8 cellular contexts compared by ENCODE assay signal in the genomic region with DNA sequence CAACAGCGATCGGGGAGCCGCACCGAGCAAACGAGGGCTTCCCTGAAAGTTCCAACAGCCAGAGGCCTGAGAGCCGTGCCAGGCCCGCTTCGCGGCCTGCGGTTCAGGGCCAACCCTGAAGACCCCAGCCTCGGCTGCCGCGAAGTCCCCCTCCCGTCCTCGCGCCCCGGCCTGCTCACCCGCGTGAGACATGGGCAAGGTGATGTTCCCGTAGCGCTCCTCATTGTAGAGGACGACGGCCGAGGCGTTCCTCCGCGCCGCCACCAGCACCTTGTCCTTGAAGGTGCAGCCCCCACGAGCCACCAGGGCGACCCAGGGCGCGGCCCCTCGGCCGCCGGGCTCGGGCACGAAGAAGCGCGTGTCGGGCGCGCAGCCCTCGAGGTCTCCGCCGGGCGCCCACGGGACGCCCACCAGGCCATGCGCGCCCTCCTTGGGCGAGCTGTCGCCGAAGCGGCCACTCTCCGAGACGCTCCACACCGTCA.
A peak's percentile ranks its signal among the peaks of the same experiment; 100 is the strongest.
DNase-seq lines count a peak whose midpoint lies in the region; ATAC-seq and TF ChIP-seq lines count a peak whose summit lies in the region.

No MANE protein-coding gene starts in this region.

- H3K4me1 ChIP-seq in BLaER1: peaks cover 52% of the 10 kb centered on the region
- peaks cover 78 to 80% of the 10 kb centered on the region in 2 experiments for H3K4me1 ChIP-seq in neutrophil (ENCODE audit: control insufficient read depth in 1 of 2, insufficient read depth in 1 of 2, low read depth in 1 of 2, low read length in 1 of 2)

- H3K27me3 ChIP-seq in BLaER1: no peaks in the 10 kb centered on the region
- no peaks in the 10 kb centered on the region for H3K27me3 ChIP-seq in HL-60 (ENCODE audit: insufficient read depth, poor library complexity, severe bottlenecking)
- H3K27me3 ChIP-seq in neutrophil: no peaks in the 10 kb centered on the region

- peaks cover 28% of the 10 kb centered on the region for H3K36me3 ChIP-seq in BLaER1
- H3K36me3 ChIP-seq in neutrophil: peaks cover 34% of the 10 kb centered on the region

- peak overlapping the region; percentile 98 for H3K9ac ChIP-seq in BLaER1

- peaks cover 49% of the 10 kb centered on the region for H4K20me1 ChIP-seq in BLaER1

- peak overlapping the region; percentile 98 for H3K4me2 ChIP-seq in BLaER1

- H3K27ac ChIP-seq in BLaER1: peak overlapping the region; percentile 98
- peak overlapping the region; percentile 72 for H3K27ac ChIP-seq in HL-60 (replicated peaks)
- H3K27ac ChIP-seq in neutrophil: peak overlapping the region; percentile 100

- TF ChIP-seq CTCF in HL-60 (IDR thresholded peaks at IDR 0.05; ENCODE audit: insufficient read depth, low read length) (no peak), fibroblast of pulmonary artery (IDR thresholded peaks at IDR 0.05; ENCODE audit: low read length, missing control alignments) (no peak), neutrophil (IDR thresholded peaks at IDR 0.05) (no peak)

- H3K4me3 ChIP-seq in BLaER1 (peak overlapping the region; percentile 97), HL-60 (replicated peaks; ENCODE audit: insufficient read depth, low read length) (peak overlapping the region; percentile 59), fibroblast of pulmonary artery (replicated peaks; ENCODE audit: low read depth, low read length) (peak overlapping the region; percentile 87), neutrophil (ENCODE audit: low read depth in 1 of 2, low read length in 1 of 2) (peak overlapping the region; percentile 99 to 100)

- no peaks in the 10 kb centered on the region for H3K9me3 ChIP-seq in BLaER1
- no peaks in the 10 kb centered on the region for H3K9me3 ChIP-seq in neutrophil

- ATAC-seq in GM19455 (IDR thresholded peaks at IDR 0.05; ENCODE audit: unreplicated experiment): peak; percentile 10

- peak in 1 of 2 experiments; percentile 28 for DNase-seq in HL-60 (ENCODE audit: low read depth in 1 of 2, low spot score in 1 of 2)
- peak; percentile 39 for DNase-seq in activated CD8-positive, alpha-beta memory T cell treated with anti-CD3 and anti-CD28 coated beads, Interleukin-2, amount 50 U/mL, for 4 hours
- peak; percentile 14 for DNase-seq in fibroblast of pulmonary artery (ENCODE audit: low read depth)
- no peak for DNase-seq in NCI-H345 (lab: John Stamatoyannopoulos, UW)
- no peak for DNase-seq in SHP77 (lab: John Stamatoyannopoulos, UW)

Comparison
In these comparisons a context has a peak if more than half of its experiments do, and no peak if none do; other contexts are left out.
1. DNase-seq: peak in activated CD8-positive, alpha-beta memory T cell treated with anti-CD3 and anti-CD28 coated beads, Interleukin-2, amount 50 U/mL, for 4 hours (single experiment) and fibroblast of pulmonary artery (single experiment); none in NCI-H345 (single experiment) and SHP77 (0 of 2).
2. Peak in every context shown above with its lines, with median percentiles within 50 percentile points of each other: H3K27ac ChIP-seq and H3K4me3 ChIP-seq.